ENCODE assay signal across 1 cellular context in the genomic region with DNA sequence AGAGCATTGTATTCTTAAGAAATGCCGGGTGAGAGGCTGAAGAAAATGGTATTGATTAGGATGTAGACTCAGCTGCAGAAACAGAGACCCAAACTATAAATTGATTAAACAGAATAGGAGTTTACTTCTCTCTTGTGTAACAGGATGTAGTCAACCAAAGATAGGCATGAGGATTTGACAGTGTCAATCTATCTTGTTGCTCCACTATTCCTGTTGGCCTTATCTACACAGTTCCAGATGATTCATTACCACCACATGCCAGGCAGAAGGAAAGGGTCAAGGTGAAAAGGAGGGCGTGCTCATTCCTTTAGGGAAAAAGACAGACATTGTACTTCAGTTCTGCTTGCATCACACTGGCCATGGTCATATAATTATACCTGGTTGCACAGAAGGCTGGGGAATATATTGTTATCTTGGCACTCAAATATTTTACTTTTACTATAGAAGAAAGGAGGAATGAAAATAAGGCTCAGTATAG.
A peak's percentile ranks its signal among the peaks of the same experiment; 100 is the strongest.
TF ChIP-seq lines count a peak whose summit lies in the region.

No MANE protein-coding gene starts in this region.

TF ChIP-seq in K562, 482 proteins besides CTCF, POLR2A, EP300 and RAD21 (continued from another document and continues in another):
- no peak for TF ChIP-seq YY1 (IDR thresholded peaks at IDR 0.05; ENCODE audit: borderline replicate concordance in 1 of 3, control insufficient read depth in 1 of 3, extremely low read depth in 1 of 3, insufficient read depth in 3 of 3, insufficient read length in 1 of 3, insufficient replicate concordance in 2 of 3, low read depth in 1 of 3, low read length in 2 of 3)
- TF ChIP-seq U2AF1 (optimal IDR thresholded peaks at IDR 0.05; ENCODE audit: low read depth, low read length): no peak
- TF ChIP-seq, protein P1, sequence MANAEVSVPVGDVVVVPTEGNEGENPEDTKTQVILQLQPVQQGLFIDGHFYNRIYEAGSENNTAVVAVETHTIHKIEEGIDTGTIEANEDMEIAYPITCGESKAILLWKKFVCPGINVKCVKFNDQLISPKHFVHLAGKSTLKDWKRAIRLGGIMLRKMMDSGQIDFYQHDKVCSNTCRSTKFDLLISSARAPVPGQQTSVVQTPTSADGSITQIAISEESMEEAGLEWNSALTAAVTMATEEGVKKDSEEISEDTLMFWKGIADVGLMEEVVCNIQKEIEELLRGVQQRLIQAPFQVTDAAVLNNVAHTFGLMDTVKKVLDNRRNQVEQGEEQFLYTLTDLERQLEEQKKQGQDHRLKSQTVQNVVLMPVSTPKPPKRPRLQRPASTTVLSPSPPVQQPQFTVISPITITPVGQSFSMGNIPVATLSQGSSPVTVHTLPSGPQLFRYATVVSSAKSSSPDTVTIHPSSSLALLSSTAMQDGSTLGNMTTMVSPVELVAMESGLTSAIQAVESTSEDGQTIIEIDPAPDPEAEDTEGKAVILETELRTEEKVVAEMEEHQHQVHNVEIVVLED (CRISPR knock-in tag; IDR thresholded peaks at IDR 0.05): peak; percentile 46; the same call in 1 of the 2 replicates
- no peak for TF ChIP-seq ZNF444 (CRISPR knock-in tag; IDR thresholded peaks at IDR 0.05)
- peak; percentile 96 for TF ChIP-seq HDAC3 (IDR thresholded peaks at IDR 0.05; ENCODE audit: borderline replicate concordance, partially characterized antibody)
- TF ChIP-seq CAMTA2 (CRISPR knock-in tag; conservative IDR thresholded peaks at IDR 0.05): no peak
- TF ChIP-seq FOXK2 (conservative IDR thresholded peaks at IDR 0.05 in 1 of 2, IDR thresholded peaks at IDR 0.05 in 1 of 2; ENCODE audit: low read depth in 2 of 2): peak; percentile 88 to 91
- no peak for TF ChIP-seq GABPB2 (CRISPR knock-in tag; conservative IDR thresholded peaks at IDR 0.05)
- TF ChIP-seq SP2 (IDR thresholded peaks at IDR 0.05; ENCODE audit: extremely low read depth, low read depth, low read length, poor library complexity, severe bottlenecking): no peak
- TF ChIP-seq HIVEP1 (CRISPR knock-in tag; IDR thresholded peaks at IDR 0.05): peak; percentile 58; the same call in 1 of the 2 replicates
- TF ChIP-seq SMARCA4 (IDR thresholded peaks at IDR 0.05): peak; percentile 100
- no peak for TF ChIP-seq RBM17 (IDR thresholded peaks at IDR 0.05; ENCODE audit: borderline replicate concordance, low read depth, low read length)
- no peak for TF ChIP-seq CBFB (CRISPR knock-in tag; IDR thresholded peaks at IDR 0.05)
- TF ChIP-seq ZNF143 (CRISPR knock-in tag; IDR thresholded peaks at IDR 0.05): no peak
- no peak for TF ChIP-seq ZBTB1 (CRISPR knock-in tag; IDR thresholded peaks at IDR 0.05; ENCODE audit: borderline replicate concordance, low read depth)
- TF ChIP-seq ZBTB34 (CRISPR knock-in tag; IDR thresholded peaks at IDR 0.05): no peak
- TF ChIP-seq NCOA2 (IDR thresholded peaks at IDR 0.05; ENCODE audit: partially characterized antibody in 2 of 2): peak; percentile 91 to 93
- TF ChIP-seq PCBP1 (IDR thresholded peaks at IDR 0.05; ENCODE audit: low read depth, low read length, poor library complexity, severe bottlenecking): no peak
- TF ChIP-seq FOXK1 (CRISPR knock-in tag; IDR thresholded peaks at IDR 0.05; ENCODE audit: borderline replicate concordance): no peak
- TF ChIP-seq SNRNP70 (optimal IDR thresholded peaks at IDR 0.05; ENCODE audit: low read depth, low read length): no peak
- TF ChIP-seq KLF6 (CRISPR knock-in tag; IDR thresholded peaks at IDR 0.05; ENCODE audit: borderline replicate concordance): peak; percentile 69; the same call in 1 of the 2 replicates
- TF ChIP-seq ILF3 (IDR thresholded peaks at IDR 0.05; ENCODE audit: borderline replicate concordance): peak; percentile 87
- no peak for TF ChIP-seq HOXB6 (CRISPR knock-in tag; IDR thresholded peaks at IDR 0.05; ENCODE audit: borderline replicate concordance)
- no peak for TF ChIP-seq ID3 (CRISPR knock-in tag; IDR thresholded peaks at IDR 0.05)
- TF ChIP-seq ID3 (tag; IDR thresholded peaks at IDR 0.05): peak; percentile 66; the same call in 1 of the 2 replicates
- peak; percentile 89 for TF ChIP-seq SMAD4 (CRISPR knock-in tag; conservative IDR thresholded peaks at IDR 0.05)
- TF ChIP-seq, protein P2, sequence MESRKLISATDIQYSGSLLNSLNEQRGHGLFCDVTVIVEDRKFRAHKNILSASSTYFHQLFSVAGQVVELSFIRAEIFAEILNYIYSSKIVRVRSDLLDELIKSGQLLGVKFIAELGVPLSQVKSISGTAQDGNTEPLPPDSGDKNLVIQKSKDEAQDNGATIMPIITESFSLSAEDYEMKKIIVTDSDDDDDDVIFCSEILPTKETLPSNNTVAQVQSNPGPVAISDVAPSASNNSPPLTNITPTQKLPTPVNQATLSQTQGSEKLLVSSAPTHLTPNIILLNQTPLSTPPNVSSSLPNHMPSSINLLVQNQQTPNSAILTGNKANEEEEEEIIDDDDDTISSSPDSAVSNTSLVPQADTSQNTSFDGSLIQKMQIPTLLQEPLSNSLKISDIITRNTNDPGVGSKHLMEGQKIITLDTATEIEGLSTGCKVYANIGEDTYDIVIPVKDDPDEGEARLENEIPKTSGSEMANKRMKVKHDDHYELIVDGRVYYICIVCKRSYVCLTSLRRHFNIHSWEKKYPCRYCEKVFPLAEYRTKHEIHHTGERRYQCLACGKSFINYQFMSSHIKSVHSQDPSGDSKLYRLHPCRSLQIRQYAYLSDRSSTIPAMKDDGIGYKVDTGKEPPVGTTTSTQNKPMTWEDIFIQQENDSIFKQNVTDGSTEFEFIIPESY (CRISPR knock-in tag; IDR thresholded peaks at IDR 0.05): no peak
- no peak for TF ChIP-seq ZNF253 (CRISPR knock-in tag; conservative IDR thresholded peaks at IDR 0.05)
- TF ChIP-seq HDAC6 (IDR thresholded peaks at IDR 0.05; ENCODE audit: low read depth, low read length): no peak
- TF ChIP-seq, protein P3, sequence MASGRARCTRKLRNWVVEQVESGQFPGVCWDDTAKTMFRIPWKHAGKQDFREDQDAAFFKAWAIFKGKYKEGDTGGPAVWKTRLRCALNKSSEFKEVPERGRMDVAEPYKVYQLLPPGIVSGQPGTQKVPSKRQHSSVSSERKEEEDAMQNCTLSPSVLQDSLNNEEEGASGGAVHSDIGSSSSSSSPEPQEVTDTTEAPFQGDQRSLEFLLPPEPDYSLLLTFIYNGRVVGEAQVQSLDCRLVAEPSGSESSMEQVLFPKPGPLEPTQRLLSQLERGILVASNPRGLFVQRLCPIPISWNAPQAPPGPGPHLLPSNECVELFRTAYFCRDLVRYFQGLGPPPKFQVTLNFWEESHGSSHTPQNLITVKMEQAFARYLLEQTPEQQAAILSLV (tag; IDR thresholded peaks at IDR 0.05): peak; percentile 69; the same call in 1 of the 2 replicates
- peak; percentile 38 to 51; a peak in 2 of 4 replicates for TF ChIP-seq ETV6 (IDR thresholded peaks at IDR 0.05; ENCODE audit: borderline replicate concordance in 1 of 2, low read depth in 2 of 2, low read length in 1 of 2)
- TF ChIP-seq ETV6 (CRISPR knock-in tag; IDR thresholded peaks at IDR 0.05; ENCODE audit: borderline replicate concordance): no peak
- TF ChIP-seq KAT7 (CRISPR knock-in tag; IDR thresholded peaks at IDR 0.05; ENCODE audit: borderline replicate concordance): no peak
- 0 out of 4 replicates have a peak, but pooled peaks of 1 of the 2 experiments have one; percentile 23 for TF ChIP-seq NRF1 (conservative IDR thresholded peaks at IDR 0.05 in 1 of 2, IDR thresholded peaks at IDR 0.05 in 1 of 2)
- peak in 1 of 2 experiments; percentile 67; a peak in 2 of 4 replicates for TF ChIP-seq CSDE1 (IDR thresholded peaks at IDR 0.05)
- TF ChIP-seq, protein P4, sequence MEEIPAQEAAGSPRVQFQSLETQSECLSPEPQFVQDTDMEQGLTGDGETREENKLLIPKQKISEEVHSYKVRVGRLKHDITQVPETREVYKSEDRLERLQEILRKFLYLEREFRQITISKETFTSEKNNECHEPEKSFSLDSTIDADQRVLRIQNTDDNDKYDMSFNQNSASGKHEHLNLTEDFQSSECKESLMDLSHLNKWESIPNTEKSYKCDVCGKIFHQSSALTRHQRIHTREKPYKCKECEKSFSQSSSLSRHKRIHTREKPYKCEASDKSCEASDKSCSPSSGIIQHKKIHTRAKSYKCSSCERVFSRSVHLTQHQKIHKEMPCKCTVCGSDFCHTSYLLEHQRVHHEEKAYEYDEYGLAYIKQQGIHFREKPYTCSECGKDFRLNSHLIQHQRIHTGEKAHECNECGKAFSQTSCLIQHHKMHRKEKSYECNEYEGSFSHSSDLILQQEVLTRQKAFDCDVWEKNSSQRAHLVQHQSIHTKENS (CRISPR knock-in tag; IDR thresholded peaks at IDR 0.05): no peak
- TF ChIP-seq ZNF764 (CRISPR knock-in tag; IDR thresholded peaks at IDR 0.05; ENCODE audit: low read depth): no peak
- peak; percentile 94 for TF ChIP-seq NCOA1 (IDR thresholded peaks at IDR 0.05; ENCODE audit: low read depth)
- TF ChIP-seq PHF20 (IDR thresholded peaks at IDR 0.05; ENCODE audit: partially characterized antibody): no peak
- TF ChIP-seq MAFK (IDR thresholded peaks at IDR 0.05; ENCODE audit: low read length): no peak
- TF ChIP-seq, protein P5, sequence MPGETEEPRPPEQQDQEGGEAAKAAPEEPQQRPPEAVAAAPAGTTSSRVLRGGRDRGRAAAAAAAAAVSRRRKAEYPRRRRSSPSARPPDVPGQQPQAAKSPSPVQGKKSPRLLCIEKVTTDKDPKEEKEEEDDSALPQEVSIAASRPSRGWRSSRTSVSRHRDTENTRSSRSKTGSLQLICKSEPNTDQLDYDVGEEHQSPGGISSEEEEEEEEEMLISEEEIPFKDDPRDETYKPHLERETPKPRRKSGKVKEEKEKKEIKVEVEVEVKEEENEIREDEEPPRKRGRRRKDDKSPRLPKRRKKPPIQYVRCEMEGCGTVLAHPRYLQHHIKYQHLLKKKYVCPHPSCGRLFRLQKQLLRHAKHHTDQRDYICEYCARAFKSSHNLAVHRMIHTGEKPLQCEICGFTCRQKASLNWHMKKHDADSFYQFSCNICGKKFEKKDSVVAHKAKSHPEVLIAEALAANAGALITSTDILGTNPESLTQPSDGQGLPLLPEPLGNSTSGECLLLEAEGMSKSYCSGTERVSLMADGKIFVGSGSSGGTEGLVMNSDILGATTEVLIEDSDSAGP (CRISPR knock-in tag; IDR thresholded peaks at IDR 0.05): no peak
- TF ChIP-seq SPI1 (IDR thresholded peaks at IDR 0.05; ENCODE audit: borderline replicate concordance, low read depth, low read length): no peak
- TF ChIP-seq HNRNPL (IDR thresholded peaks at IDR 0.05; ENCODE audit: low read depth, low read length): no peak
- TF ChIP-seq PKNOX1 (IDR thresholded peaks at IDR 0.05): peak; percentile 98
- TF ChIP-seq ZNF740 (CRISPR knock-in tag; IDR thresholded peaks at IDR 0.05): no peak
- TF ChIP-seq ZNF740 (tag; IDR thresholded peaks at IDR 0.05): no peak
- TF ChIP-seq ESRRA (IDR thresholded peaks at IDR 0.05; ENCODE audit: borderline replicate concordance, low read depth): peak; percentile 100
- no peak for TF ChIP-seq RFX7 (CRISPR knock-in tag; IDR thresholded peaks at IDR 0.05)
- no peak; the same call in 1 of the 2 replicates for TF ChIP-seq EZH2 (IDR thresholded peaks at IDR 0.05; ENCODE audit: borderline replicate concordance, low read depth, low read length)
- no peak for TF ChIP-seq HNRNPLL (IDR thresholded peaks at IDR 0.05; ENCODE audit: low read depth, low read length, poor library complexity, severe bottlenecking)
- TF ChIP-seq ZNF134 (CRISPR knock-in tag; conservative IDR thresholded peaks at IDR 0.05): 0 out of 2 replicates have a peak, but pooled peaks have one; percentile 32
- peak; percentile 93 for TF ChIP-seq NFIC (IDR thresholded peaks at IDR 0.05)
- TF ChIP-seq MYBL2 (IDR thresholded peaks at IDR 0.05; ENCODE audit: low read depth): peak; percentile 16; the same call in 1 of the 2 replicates
- no peak for TF ChIP-seq MYBL2 (CRISPR knock-in tag; IDR thresholded peaks at IDR 0.05; ENCODE audit: borderline replicate concordance)
- peak; percentile 96 for TF ChIP-seq ZEB2 (IDR thresholded peaks at IDR 0.05)
- TF ChIP-seq ZNF282 (CRISPR knock-in tag; IDR thresholded peaks at IDR 0.05): no peak
